In genomic region chr5:34869256-34869655, GRCh38 we compare ENCODE assay signal across 24 cellular contexts. TPM values are rescaled to one million over a fixed set of nuclear protein-coding genes. Genes with fewer than 3 reads are reported as not detected.
DNase-seq lines count a peak whose midpoint lies in the region; ATAC-seq, FAIRE-seq and TF ChIP-seq lines count a peak whose summit lies in the region.
"Had no signal": no experiment of that assay in that cellular context is flagged by ENCODE, and none has a peak within 500 bp of the region (broad histone marks: within the 10 kb centered on the region; RNA-seq: fewer than 3 reads in every experiment).

No MANE protein-coding gene starts in this region.

- DNase-seq in inferior parietal cortex (ENCODE audit: extremely low spot score): peak; percentile 65
- DNase-seq in progenitor cell of endocrine pancreas (ENCODE audit: low spot score, unreplicated experiment): no peak
- DNase-seq in colonic mucosa: no peak
- no peak for DNase-seq in OCI-M2 (lab: John Stamatoyannopoulos, UW; ENCODE audit: unreplicated experiment)
- no peak for DNase-seq in RCC 7860 (ENCODE audit: low spot score)
- DNase-seq: CD4-positive, CD25-positive, alpha-beta regulatory T cell; DMS79 treated with DMSO at 0.1 percent for 48 hours; H9; HFFc6; KG1; NCI-H1105 treated with DMSO at 0.1 percent for 48 hours; NCI-H2029 treated with DMSO at 0.1 percent for 48 hours; NCI-H2171; NCI-H345; NCI-H524; NCI-H774; NK-92 treated with Interleukin-12 subunit alpha and Interleukin-12 subunit beta, amount 100 ng/mL, for 24 hours; Peyer's patch; SJCRH30 had no signal

- no peak for TF ChIP-seq CTCF in progenitor cell of endocrine pancreas (IDR thresholded peaks at IDR 0.05; ENCODE audit: unreplicated experiment)
- no peak for TF ChIP-seq CTCF in colonic mucosa (IDR thresholded peaks at IDR 0.05)

- H3K27ac ChIP-seq in angular gyrus (ENCODE audit: low read depth, low read length) (peak overlapping the region; percentile 85), colonic mucosa (no peak overlapping the region)
- H3K27ac ChIP-seq: HL-60, Peyer's patch, SJCRH30 had no signal

- H3K9me3 ChIP-seq in colonic mucosa: no peaks in the 10 kb centered on the region
- H3K9me3 ChIP-seq: Peyer's patch, SJCRH30 had no signal

- no peaks in the 10 kb centered on the region for H3K27me3 ChIP-seq in colonic mucosa
- H3K27me3 ChIP-seq: Peyer's patch, SJCRH30 had no signal

- no peaks in the 10 kb centered on the region for H3K4me1 ChIP-seq in colonic mucosa
- H3K4me1 ChIP-seq: Peyer's patch, SJCRH30 had no signal

- H3K27ac Mint-ChIP-seq in progenitor cell of endocrine pancreas: peak overlapping the region; percentile 81
- H3K27ac Mint-ChIP-seq: CD4-positive, CD25-positive, alpha-beta regulatory T cell; H9; HFFc6 had no signal

- no peaks in the 10 kb centered on the region for H3K36me3 ChIP-seq in colonic mucosa
- H3K36me3 ChIP-seq: Peyer's patch, SJCRH30 had no signal

- H3K4me1 Mint-ChIP-seq in progenitor cell of endocrine pancreas (ENCODE audit: low read depth): peaks cover 29% of the 10 kb centered on the region
- H3K4me1 Mint-ChIP-seq: CD4-positive, CD25-positive, alpha-beta regulatory T cell had no signal

- H3K9ac ChIP-seq in colonic mucosa (ENCODE audit: low read depth in 2 of 2, low read length in 2 of 2): no peak overlapping the region

- no peak for ATAC-seq in HG02938 (IDR thresholded peaks at IDR 0.05; ENCODE audit: unreplicated experiment)
- ATAC-seq: GM12878 had no signal

- no peak for FAIRE-seq in RCC 7860 (lab: Jason Lieb, UNC)
- FAIRE-seq: GM12878 had no signal

- intact Hi-C loops in colonic mucosa (cut with DNase I): no loop called here

- no peak overlapping the region for H3K4me3 ChIP-seq in colonic mucosa
- H3K4me3 ChIP-seq: GM12878, Peyer's patch, SJCRH30 had no signal

- H3K36me3 Mint-ChIP-seq in progenitor cell of endocrine pancreas (ENCODE audit: insufficient read depth): peaks cover 7% of the 10 kb centered on the region
- H3K36me3 Mint-ChIP-seq: CD4-positive, CD25-positive, alpha-beta regulatory T cell had no signal

- no peak overlapping the region for H3K4me3 Mint-ChIP-seq in progenitor cell of endocrine pancreas (ENCODE audit: low read depth)
- H3K4me3 Mint-ChIP-seq: CD4-positive, CD25-positive, alpha-beta regulatory T cell; H9; HFFc6 had no signal

- no peaks in the 10 kb centered on the region for H3K27me3 Mint-ChIP-seq in progenitor cell of endocrine pancreas

- H3K9me3 Mint-ChIP-seq in progenitor cell of endocrine pancreas (ENCODE audit: low read depth): peaks cover 7% of the 10 kb centered on the region
- H3K9me3 Mint-ChIP-seq: H9, HFFc6 had no signal

RNA-seq across cellular contexts. Expression of gene TTC23L, which starts 30.3 kb away (rescaled TPM):
- 2.8 and 2.9 TPM in 2 replicates for total RNA-seq in progenitor cell of endocrine pancreas
- under 1 TPM in 1 of 2 donors, not detected in 1; 0.35 TPM for total RNA-seq in colonic mucosa
- total RNA-seq: CD4-positive, CD25-positive, alpha-beta regulatory T cell; HFFc6; HT-29; Peyer's patch; SJCRH30 had no signal

RNA-seq across cellular contexts. Expression of gene RAD1, which starts 46.0 kb away (rescaled TPM):
- total RNA-seq in progenitor cell of endocrine pancreas (32.4 and 33.7 TPM in 2 replicates), colonic mucosa (10 to 100 TPM; 12.6 to 17.4 TPM)

RNA-seq across cellular contexts. Expression of gene BRIX1, which starts 46.3 kb away (rescaled TPM):
- total RNA-seq in progenitor cell of endocrine pancreas (30.6 and 31.4 TPM in 2 replicates), colonic mucosa (10 to 100 TPM; 13.6 to 22.6 TPM)
